24 cellular contexts compared by ENCODE assay signal in genomic region chr2:222916229-222917197, GRCh38. TPM values are rescaled to one million over a fixed set of nuclear protein-coding genes. Genes with fewer than 3 reads are reported as not detected.
DNase-seq lines count a peak whose midpoint lies in the region; ATAC-seq, FAIRE-seq and TF ChIP-seq lines count a peak whose summit lies in the region.
"Had no signal": no experiment of that assay in that cellular context is flagged by ENCODE, and none has a peak within 500 bp of the region (broad histone marks: within the 10 kb centered on the region; RNA-seq: fewer than 3 reads in every experiment).

No MANE protein-coding gene starts in this region.

- peaks cover 30% of the 10 kb centered on the region for H3K36me3 Mint-ChIP-seq in stimulated activated memory B cell treated with anti-CD40 and anti-IgM and Interleukin-4, amounts not matched to agents 10 μg/mL and 1 μg/mL and 100 μg/mL, for 72 hours

- DNase-seq in heart left ventricle (no peak), heart right ventricle (no peak), frontal cortex (ENCODE audit: low spot score in 2 of 2) (no peak), smooth muscle cell (lab: John Stamatoyannopoulos, UW; ENCODE audit: unreplicated experiment) (no peak), SIG-M5 treated with dmso at 0.1 percent for 504 hours (lab: John Stamatoyannopoulos, UW; ENCODE audit: unreplicated experiment) (no peak), OCI-M2 (lab: John Stamatoyannopoulos, UW; ENCODE audit: unreplicated experiment) (no peak)
- DNase-seq: activated naive CD4-positive, alpha-beta T cell treated with Interleukin-2 at 50 U/mL for 16 hours; activated T-cell treated with anti-CD3 and anti-CD28 coated beads, Interleukin-2, amount 50 U/mL, for 4 hours; amygdala; caudate nucleus; EL; left cardiac atrium; naive thymus-derived CD4-positive, alpha-beta T cell; NCI-H146; NCI-H2171; NCI-H524; pancreas; right cardiac atrium; stimulated activated CD4-positive, alpha-beta T cell treated with anti-CD3 and anti-CD28 coated beads, Interleukin-15, amount 100 ng/mL, for 24 hours had no signal

- H3K79me2 ChIP-seq in smooth muscle cell (ENCODE audit: low read depth) = peaks cover 77% of the 10 kb centered on the region

- no peak overlapping the region for H2AFZ ChIP-seq in smooth muscle cell (ENCODE audit: low read depth)

- H3K27ac ChIP-seq in heart left ventricle (no peak overlapping the region), heart right ventricle (no peak overlapping the region), VCaP (peak overlapping the region; percentile 61), smooth muscle cell (ENCODE audit: low read depth) (peak overlapping the region; percentile 21)
- H3K27ac ChIP-seq: C4-2B, KMS-11, pancreas had no signal

- TF ChIP-seq CTCF in heart left ventricle (IDR thresholded peaks at IDR 0.05) (peak in 8 of 12 donors; percentile 2 to 51 (median 34)), heart right ventricle (IDR thresholded peaks at IDR 0.05) (peak in 4 of 9 donors; percentile 39 to 55 (median 48)), VCaP (conservative IDR thresholded peaks at IDR 0.05) (no peak), smooth muscle cell (IDR thresholded peaks at IDR 0.05; ENCODE audit: borderline replicate concordance, insufficient read depth, poor library complexity, severe bottlenecking) (no peak)

- H3K9me3 ChIP-seq in heart left ventricle (no peaks in the 10 kb centered on the region), heart right ventricle (no peaks in the 10 kb centered on the region), smooth muscle cell (replicated peaks; ENCODE audit: low read depth) (no peaks in the 10 kb centered on the region)
- H3K9me3 ChIP-seq: HAP-1, pancreas had no signal

- H3K9ac ChIP-seq in smooth muscle cell (ENCODE audit: low read depth) = no peak overlapping the region
- H3K9ac ChIP-seq: KMS-11 had no signal

- H3K4me3 ChIP-seq in heart left ventricle (no peak overlapping the region), heart right ventricle (no peak overlapping the region), smooth muscle cell (no peak overlapping the region)
- H3K4me3 ChIP-seq: HAP-1, pancreas had no signal

- H3K27me3 Mint-ChIP-seq in stimulated activated memory B cell treated with anti-CD40 and anti-IgM and Interleukin-4, amounts not matched to agents 10 μg/mL and 1 μg/mL and 100 μg/mL, for 72 hours = no peaks in the 10 kb centered on the region
- H3K27me3 Mint-ChIP-seq: naive thymus-derived CD4-positive, alpha-beta T cell had no signal

- ATAC-seq in heart left ventricle (no peak), heart right ventricle (no peak)
- no peak for ATAC-seq in stimulated activated memory B cell treated with anti-CD40 and anti-IgM and Interleukin-4, amounts not matched to agents 10 μg/mL and 1 μg/mL and 100 μg/mL, for 72 hours
- ATAC-seq: activated T-cell treated with anti-CD3 and anti-CD28 coated beads, Interleukin-2, amount 50 U/mL, for 4 hours; naive thymus-derived CD4-positive, alpha-beta T cell; right cardiac atrium had no signal

- peak; percentile 79 for FAIRE-seq in frontal cortex (lab: Jason Lieb, UNC)

- H3F3A ChIP-seq in smooth muscle cell (ENCODE audit: low read depth) = peaks cover 12% of the 10 kb centered on the region

- H3K27me3 ChIP-seq in heart left ventricle (no peaks in the 10 kb centered on the region), heart right ventricle (no peaks in the 10 kb centered on the region), smooth muscle cell (ENCODE audit: low read depth) (no peaks in the 10 kb centered on the region)
- H3K27me3 ChIP-seq: pancreas had no signal

- H3K36me3 ChIP-seq in heart left ventricle (peaks cover 0 to 56% (median 44%) of the 10 kb centered on the region in 9 donors), heart right ventricle (peaks cover 0 to 54% (median 10%) of the 10 kb centered on the region in 9 donors), smooth muscle cell (ENCODE audit: low read depth) (peaks cover 3% of the 10 kb centered on the region)

- TF ChIP-seq POLR2A in heart left ventricle (IDR thresholded peaks at IDR 0.05) = no peak

- H3K27ac Mint-ChIP-seq in stimulated activated memory B cell treated with anti-CD40 and anti-IgM and Interleukin-4, amounts not matched to agents 10 μg/mL and 1 μg/mL and 100 μg/mL, for 72 hours = no peak overlapping the region
- H3K27ac Mint-ChIP-seq: naive thymus-derived CD4-positive, alpha-beta T cell had no signal

- no peak overlapping the region for H3K4me3 Mint-ChIP-seq in stimulated activated memory B cell treated with anti-CD40 and anti-IgM and Interleukin-4, amounts not matched to agents 10 μg/mL and 1 μg/mL and 100 μg/mL, for 72 hours
- H3K4me3 Mint-ChIP-seq: activated T-cell treated with anti-CD3 and anti-CD28 coated beads, Interleukin-2, amount 50 U/mL, for 4 hours; naive thymus-derived CD4-positive, alpha-beta T cell had no signal

- WGBS in heart left ventricle, 4 donors = 84 to 85% (median 84%) methylated on average over 11 of the region's 11 CpGs
- 83 to 85% methylated on average over 11 of the region's 11 CpGs for WGBS in heart right ventricle, 2 donors
- 93% methylated on average over 11 of the region's 11 CpGs for WGBS in smooth muscle cell (ENCODE audit: low lambda C conversion rate)

- intact Hi-C loops in heart left ventricle (cut with DNase I) = no loop called here
- intact Hi-C loops in heart right ventricle (cut with DNase I) = loop anchor here in 1 of 10 donors (5.0 kb wide), 1 partner anchor 209 kb away; no protein-coding TSS in a partner anchor

- H3K4me1 Mint-ChIP-seq in stimulated activated memory B cell treated with anti-CD40 and anti-IgM and Interleukin-4, amounts not matched to agents 10 μg/mL and 1 μg/mL and 100 μg/mL, for 72 hours = peaks cover 28% of the 10 kb centered on the region

- no peak overlapping the region for H3K4me2 ChIP-seq in smooth muscle cell
- H3K4me2 ChIP-seq: KMS-11 had no signal

- H3K9me3 Mint-ChIP-seq in stimulated activated memory B cell treated with anti-CD40 and anti-IgM and Interleukin-4, amounts not matched to agents 10 μg/mL and 1 μg/mL and 100 μg/mL, for 72 hours = no peaks in the 10 kb centered on the region
- H3K9me3 Mint-ChIP-seq: activated T-cell treated with anti-CD3 and anti-CD28 coated beads, Interleukin-2, amount 50 U/mL, for 4 hours; naive thymus-derived CD4-positive, alpha-beta T cell had no signal

- peaks cover 59% of the 10 kb centered on the region for H4K20me1 ChIP-seq in smooth muscle cell (ENCODE audit: low read depth)

- H3K4me1 ChIP-seq in heart left ventricle (peaks cover 0 to 50% (median 22%) of the 10 kb centered on the region in 12 donors), heart right ventricle (peaks cover 0 to 49% (median 28%) of the 10 kb centered on the region in 9 donors), smooth muscle cell (ENCODE audit: low read depth) (peaks cover 8% of the 10 kb centered on the region)
- H3K4me1 ChIP-seq: HAP-1 had no signal

RNA-seq across cellular contexts. Expression of gene ACSL3, which starts 55.7 kb away (rescaled TPM):
- 10 to 100 TPM; 44.5 to 56.8 (median 52.4) TPM for total RNA-seq in heart left ventricle
- polyA plus RNA-seq in heart left ventricle = 10 to 100 TPM; 12.0 to 30.8 TPM
- total RNA-seq in heart right ventricle = 10 to 100 TPM; 37.9 to 67.2 (median 54.8) TPM
- polyA plus RNA-seq in heart right ventricle = 10 to 100 TPM; 12.7 to 20.3 TPM
- total RNA-seq in frontal cortex = 250 TPM
- total RNA-seq in smooth muscle cell = 178 and 183 TPM in 2 replicates
- polyA plus RNA-seq in smooth muscle cell = 111 TPM in 2 replicates

Comparison
In these comparisons a context has a peak if more than half of its experiments do, and no peak if none do; other contexts are left out.
1. H3K27ac ChIP-seq: peak in VCaP (single experiment) and smooth muscle cell (single experiment); none in heart left ventricle (0 of 12) and heart right ventricle (0 of 10).
2. CTCF ChIP-seq: peak in heart left ventricle (8 of 12); none in VCaP (single experiment) and smooth muscle cell (single experiment).